Comparison of ENCODE assay signal across 17 cellular contexts in the genomic region with DNA sequence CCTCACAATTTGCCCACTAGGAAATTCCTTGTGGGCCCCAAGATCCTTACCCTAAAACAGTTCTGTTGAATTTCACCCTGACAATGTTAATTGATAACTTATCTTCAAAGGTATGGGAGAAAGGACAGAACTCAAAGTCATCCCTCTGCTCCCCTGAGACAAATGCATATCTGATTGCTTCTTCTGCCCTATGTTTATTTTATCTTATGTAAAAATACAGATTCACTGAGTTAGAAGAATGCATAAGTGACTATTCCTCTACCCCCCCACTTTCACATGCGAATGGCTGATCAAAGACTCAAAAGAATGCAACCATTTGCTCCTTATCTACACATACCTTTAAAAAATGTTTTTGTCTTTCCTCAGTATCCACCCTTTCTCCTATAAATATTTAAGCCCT.
DNase-seq lines count a peak whose midpoint lies in the region; ATAC-seq, FAIRE-seq and TF ChIP-seq lines count a peak whose summit lies in the region.
"Had no signal": no experiment of that assay in that cellular context is flagged by ENCODE, and none has a peak within 500 bp of the region (broad histone marks: within the 10 kb centered on the region; RNA-seq: fewer than 3 reads in every experiment).

No MANE protein-coding gene starts in this region.

- H3K14ac ChIP-seq in mesenchymal stem cell (ENCODE audit: low read length in 2 of 2): no peak overlapping the region

- H4K20me1 ChIP-seq in GM23338 (replicated peaks; ENCODE audit: insufficient read depth) (no peaks in the 10 kb centered on the region), smooth muscle cell (ENCODE audit: low read depth) (no peaks in the 10 kb centered on the region)

- H3K36me3 Mint-ChIP-seq in GM23338 (ENCODE audit: low read depth): no peaks in the 10 kb centered on the region
- H3K36me3 Mint-ChIP-seq in effector memory CD8-positive, alpha-beta T cell (ENCODE audit: insufficient read depth): no peaks in the 10 kb centered on the region
- H3K36me3 Mint-ChIP-seq: CD14-positive monocyte had no signal

- no peaks in the 10 kb centered on the region for H3K79me2 ChIP-seq in GM23338 (replicated peaks; ENCODE audit: insufficient read depth)
- H3K79me2 ChIP-seq in smooth muscle cell (ENCODE audit: low read depth): no peaks in the 10 kb centered on the region

- 0 out of 3 replicates have a peak overlapping the region, but pooled peaks have one; percentile 14 for H3K4me3 Mint-ChIP-seq in GM23338
- H3K4me3 Mint-ChIP-seq in effector memory CD8-positive, alpha-beta T cell: no peak overlapping the region
- H3K4me3 Mint-ChIP-seq: CD14-positive monocyte had no signal

- H3K27ac ChIP-seq in GM23338 (ENCODE audit: low read depth): peak overlapping the region; percentile 36; the same call in 1 of the 2 replicates
- H3K27ac ChIP-seq in mesenchymal stem cell (ENCODE audit: low read length, poor library complexity, severe bottlenecking): peak overlapping the region; percentile 14
- H3K27ac ChIP-seq in smooth muscle cell (ENCODE audit: low read depth): peak overlapping the region; percentile 63
- no peak overlapping the region for H3K27ac ChIP-seq in spleen
- H3K27ac ChIP-seq: HL-60 had no signal

- H2AFZ ChIP-seq in GM23338: no peak overlapping the region
- H2AFZ ChIP-seq in mesenchymal stem cell (ENCODE audit: low read depth, low read length): no peak overlapping the region
- H2AFZ ChIP-seq in smooth muscle cell (ENCODE audit: low read depth): no peak overlapping the region

- no peak overlapping the region for H2BK5ac ChIP-seq in mesenchymal stem cell (ENCODE audit: low read depth, low read length, poor library complexity, severe bottlenecking)

- H3K4me1 ChIP-seq in GM23338 (ENCODE audit: insufficient read depth): peaks cover 40% of the 10 kb centered on the region
- H3K4me1 ChIP-seq in mesenchymal stem cell (ENCODE audit: control insufficient read depth, insufficient read depth, low read depth, low read length): peaks cover 5% of the 10 kb centered on the region
- H3K4me1 ChIP-seq in smooth muscle cell (ENCODE audit: low read depth): peaks cover 37% of the 10 kb centered on the region
- no peaks in the 10 kb centered on the region for H3K4me1 ChIP-seq in spleen

- no peak overlapping the region for H2AK5ac ChIP-seq in mesenchymal stem cell (ENCODE audit: low read length, severe bottlenecking)

- FAIRE-seq in TTC549 (lab: Jason Lieb, UNC): peak; percentile 25

- no peaks in the 10 kb centered on the region for H3K79me1 ChIP-seq in mesenchymal stem cell (replicated peaks; ENCODE audit: low read length, poor library complexity, severe bottlenecking)

- H3K27me3 Mint-ChIP-seq in GM23338 (ENCODE audit: insufficient read depth, low read depth, poor library complexity): peaks cover 4% of the 10 kb centered on the region
- no peaks in the 10 kb centered on the region for H3K27me3 Mint-ChIP-seq in effector memory CD8-positive, alpha-beta T cell

- H3K9me3 ChIP-seq in mesenchymal stem cell (ENCODE audit: control insufficient read depth, low read length) (no peaks in the 10 kb centered on the region), smooth muscle cell (replicated peaks; ENCODE audit: low read depth) (no peaks in the 10 kb centered on the region), spleen (no peaks in the 10 kb centered on the region)

- TF ChIP-seq CTCF in GM23338 (conservative IDR thresholded peaks at IDR 0.05; ENCODE audit: low read depth in 2 of 2): no peak
- no peak for TF ChIP-seq CTCF in smooth muscle cell (IDR thresholded peaks at IDR 0.05; ENCODE audit: borderline replicate concordance, insufficient read depth, poor library complexity, severe bottlenecking)
- no peak for TF ChIP-seq CTCF in spleen (IDR thresholded peaks at IDR 0.05 in 8 of 11, conservative IDR thresholded peaks at IDR 0.05 in 3 of 11)

- 72% methylated on average over 1 of the region's 1 CpG for WGBS in mesenchymal stem cell
- 46% methylated on average over 1 of the region's 1 CpG for WGBS in smooth muscle cell (ENCODE audit: low lambda C conversion rate)
- 62 to 91% (median 79%) methylated on average over 1 of the region's 1 CpG for WGBS in spleen, 5 donors

- H3K18ac ChIP-seq in mesenchymal stem cell (ENCODE audit: low read depth in 1 of 2, low read length in 2 of 2): no peak overlapping the region

- H2BK120ac ChIP-seq in mesenchymal stem cell (ENCODE audit: low read depth, low read length): no peak overlapping the region

- H3K27ac Mint-ChIP-seq in GM23338: peak overlapping the region; percentile 76
- no peak overlapping the region for H3K27ac Mint-ChIP-seq in effector memory CD8-positive, alpha-beta T cell

- intact Hi-C loops in spleen (cut with DNase I; ENCODE audit: low total_unique reads): no loop called here

- H3K9ac ChIP-seq in mesenchymal stem cell (ENCODE audit: low read length) (no peak overlapping the region), smooth muscle cell (ENCODE audit: low read depth) (no peak overlapping the region)

- H3K4me1 Mint-ChIP-seq in GM23338: peaks cover 42% of the 10 kb centered on the region
- no peaks in the 10 kb centered on the region for H3K4me1 Mint-ChIP-seq in effector memory CD8-positive, alpha-beta T cell (ENCODE audit: low read depth in 2 of 2)
- H3K4me1 Mint-ChIP-seq: CD14-positive monocyte had no signal

- H3K23ac ChIP-seq in mesenchymal stem cell (ENCODE audit: low read length in 2 of 2): no peak overlapping the region

- no peak for DNase-seq in GM23338 (ENCODE audit: low spot score)
- DNase-seq in mesenchymal stem cell: no peak
- DNase-seq in smooth muscle cell (lab: John Stamatoyannopoulos, UW; ENCODE audit: unreplicated experiment): no peak
- no peak for DNase-seq in effector memory CD8-positive, alpha-beta T cell
- DNase-seq in D341Med (ENCODE audit: low spot score): no peak
- no peak for DNase-seq in spleen
- DNase-seq: AML-193, HCEC 1CT, NCI-H1105 treated with DMSO at 0.1 percent for 48 hours, NCI-H1694, NCI-H2227 treated with DMSO at 0.1 percent for 48 hours, NCI-H524, NCI-H82 had no signal

- H3K36me3 ChIP-seq in GM23338 (ENCODE audit: insufficient read depth): no peaks in the 10 kb centered on the region
- H3K36me3 ChIP-seq in mesenchymal stem cell (ENCODE audit: control insufficient read depth in 1 of 2, insufficient read depth in 2 of 2, low read depth in 1 of 2, low read length in 2 of 2): no peaks in the 10 kb centered on the region
- no peaks in the 10 kb centered on the region for H3K36me3 ChIP-seq in smooth muscle cell (ENCODE audit: low read depth)
- no peaks in the 10 kb centered on the region for H3K36me3 ChIP-seq in spleen

- H3K4me3 ChIP-seq in GM23338 (no peak overlapping the region), mesenchymal stem cell (ENCODE audit: insufficient read depth in 1 of 2, low read depth in 1 of 2, low read length in 2 of 2) (no peak overlapping the region), smooth muscle cell (no peak overlapping the region), spleen (no peak overlapping the region)

- H3K4ac ChIP-seq in mesenchymal stem cell (ENCODE audit: low read depth in 1 of 2, low read length in 2 of 2): no peak overlapping the region

- no peak overlapping the region for H2BK12ac ChIP-seq in mesenchymal stem cell (ENCODE audit: low read length in 2 of 2)

- no peak for TF ChIP-seq POLR2A in spleen (IDR thresholded peaks at IDR 0.05)

- no peaks in the 10 kb centered on the region for H3K9me2 ChIP-seq in GM23338 (ENCODE audit: insufficient read depth)

- H2BK15ac ChIP-seq in mesenchymal stem cell (ENCODE audit: low read depth, poor library complexity, severe bottlenecking): no peak overlapping the region

- no peak overlapping the region for H4K91ac ChIP-seq in mesenchymal stem cell (ENCODE audit: low read length)

- ATAC-seq in GM23338: no peak; the same call in 2 of the 3 replicates
- no peak for ATAC-seq in effector memory CD8-positive, alpha-beta T cell (replicated peaks)
- no peak for ATAC-seq in GM18517 (IDR thresholded peaks at IDR 0.05; ENCODE audit: unreplicated experiment)

- no peaks in the 10 kb centered on the region; the same call in 2 of the 3 replicates for H3K9me3 Mint-ChIP-seq in GM23338
- peaks cover 0 to 7% of the 10 kb centered on the region in 2 donors for H3K9me3 Mint-ChIP-seq in effector memory CD8-positive, alpha-beta T cell
- H3K9me3 Mint-ChIP-seq: CD14-positive monocyte had no signal

- H3F3A ChIP-seq in GM23338 (replicated peaks; ENCODE audit: low read depth) (no peaks in the 10 kb centered on the region), smooth muscle cell (ENCODE audit: low read depth) (no peaks in the 10 kb centered on the region)

- H3K4me2 ChIP-seq in GM23338 (peak overlapping the region; percentile 5), mesenchymal stem cell (ENCODE audit: low read length, poor library complexity, severe bottlenecking) (no peak overlapping the region), smooth muscle cell (no peak overlapping the region)

- no peaks in the 10 kb centered on the region for H3K27me3 ChIP-seq in GM23338 (ENCODE audit: insufficient read depth)
- H3K27me3 ChIP-seq in mesenchymal stem cell (ENCODE audit: control insufficient read depth in 1 of 2, insufficient read depth in 1 of 2, low read length in 2 of 2): no peaks in the 10 kb centered on the region
- no peaks in the 10 kb centered on the region for H3K27me3 ChIP-seq in smooth muscle cell (ENCODE audit: low read depth)
- H3K27me3 ChIP-seq in spleen (replicated peaks in 1 of 7): no peaks in the 10 kb centered on the region

- H4K8ac ChIP-seq in mesenchymal stem cell (ENCODE audit: low read length): no peak overlapping the region

TF ChIP-seq in GM23338, 12 proteins besides CTCF, POLR2A, EP300 and RAD21:
- TF ChIP-seq, protein P1, sequence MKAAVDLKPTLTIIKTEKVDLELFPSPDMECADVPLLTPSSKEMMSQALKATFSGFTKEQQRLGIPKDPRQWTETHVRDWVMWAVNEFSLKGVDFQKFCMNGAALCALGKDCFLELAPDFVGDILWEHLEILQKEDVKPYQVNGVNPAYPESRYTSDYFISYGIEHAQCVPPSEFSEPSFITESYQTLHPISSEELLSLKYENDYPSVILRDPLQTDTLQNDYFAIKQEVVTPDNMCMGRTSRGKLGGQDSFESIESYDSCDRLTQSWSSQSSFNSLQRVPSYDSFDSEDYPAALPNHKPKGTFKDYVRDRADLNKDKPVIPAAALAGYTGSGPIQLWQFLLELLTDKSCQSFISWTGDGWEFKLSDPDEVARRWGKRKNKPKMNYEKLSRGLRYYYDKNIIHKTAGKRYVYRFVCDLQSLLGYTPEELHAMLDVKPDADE (IDR thresholded peaks at IDR 0.05): no peak
- TF ChIP-seq STAT1 (IDR thresholded peaks at IDR 0.05; ENCODE audit: unreplicated experiment) (no peak), POLR2AphosphoS5 (IDR thresholded peaks at IDR 0.05; ENCODE audit: low read depth) (no peak), NANOG (IDR thresholded peaks at IDR 0.05; ENCODE audit: borderline replicate concordance) (0 out of 2 replicates have a peak, but pooled peaks have one; percentile 24)

Comparison
In these comparisons a context has a peak if more than half of its experiments do, and no peak if none do; other contexts are left out.
1. H3K27ac ChIP-seq: peak in GM23338 (single experiment), mesenchymal stem cell (single experiment) and smooth muscle cell (single experiment); none in spleen (0 of 8).